ENCODE assay signal across 15 cellular contexts in genomic region chr18:44627245-44627644, GRCh38. TPM values are rescaled to one million over a fixed set of nuclear protein-coding genes. Genes with fewer than 3 reads are reported as not detected.
A peak's percentile ranks its signal among the peaks of the same experiment; 100 is the strongest.
DNase-seq lines count a peak whose midpoint lies in the region; ATAC-seq, FAIRE-seq and TF ChIP-seq lines count a peak whose summit lies in the region.
"Had no signal": no experiment of that assay in that cellular context is flagged by ENCODE, and none has a peak within 500 bp of the region (broad histone marks: within the 10 kb centered on the region; RNA-seq: fewer than 3 reads in every experiment).

No MANE protein-coding gene starts in this region.

- H3K27ac ChIP-seq in epithelial cell of prostate: peak overlapping the region; percentile 16
- H3K27ac ChIP-seq: RWPE1 had no signal

- DNase-seq in ELR (ENCODE audit: low read depth) (peak; percentile 41), RCC 7860 (ENCODE audit: low spot score) (peak; percentile 41), epithelial cell of prostate (ENCODE audit: low read depth, low spot score) (no peak), omental fat pad (ENCODE audit: low spot score) (no peak), mucosa of gallbladder (ENCODE audit: low spot score) (no peak), AML-193 (lab: John Stamatoyannopoulos, UW) (no peak)
- DNase-seq: activated naive CD8-positive, alpha-beta T cell treated with anti-CD3 and anti-CD28 coated beads, Interleukin-2, amount 50 U/mL, for 24 hours; midbrain; NCI-H1105 treated with DMSO at 0.1 percent for 48 hours; NCI-H510A; retina had no signal

- peak; percentile 52 for FAIRE-seq in RCC 7860 (lab: Jason Lieb, UNC)
- FAIRE-seq: TTC549 had no signal

- no peak for TF ChIP-seq CTCF in omental fat pad (IDR thresholded peaks at IDR 0.05)

- ATAC-seq in omental fat pad (ENCODE audit: low FRiP score) (peak; percentile 64), HG03439 (IDR thresholded peaks at IDR 0.05; ENCODE audit: unreplicated experiment) (no peak), GM18498 (IDR thresholded peaks at IDR 0.05; ENCODE audit: unreplicated experiment) (no peak)
- ATAC-seq: activated naive CD8-positive, alpha-beta T cell treated with anti-CD3 and anti-CD28 coated beads, Interleukin-2, amount 50 U/mL, for 24 hours had no signal

RNA-seq across cellular contexts. Expression of gene SETBP1, which starts 53.4 kb away (rescaled TPM):
- 10 to 100 TPM; 14.5 to 34.2 (median 19.3) TPM for total RNA-seq in omental fat pad
- 36.2 TPM for total RNA-seq in mucosa of gallbladder

Comparison
In these comparisons a context has a peak if more than half of its experiments do, and no peak if none do; other contexts are left out.
1. DNase-seq: peak in ELR (single experiment) and RCC 7860 (single experiment); none in epithelial cell of prostate (single experiment), omental fat pad (single experiment), mucosa of gallbladder (single experiment) and AML-193 (0 of 2).